1 cellular context compared by ENCODE assay signal in the genomic region with DNA sequence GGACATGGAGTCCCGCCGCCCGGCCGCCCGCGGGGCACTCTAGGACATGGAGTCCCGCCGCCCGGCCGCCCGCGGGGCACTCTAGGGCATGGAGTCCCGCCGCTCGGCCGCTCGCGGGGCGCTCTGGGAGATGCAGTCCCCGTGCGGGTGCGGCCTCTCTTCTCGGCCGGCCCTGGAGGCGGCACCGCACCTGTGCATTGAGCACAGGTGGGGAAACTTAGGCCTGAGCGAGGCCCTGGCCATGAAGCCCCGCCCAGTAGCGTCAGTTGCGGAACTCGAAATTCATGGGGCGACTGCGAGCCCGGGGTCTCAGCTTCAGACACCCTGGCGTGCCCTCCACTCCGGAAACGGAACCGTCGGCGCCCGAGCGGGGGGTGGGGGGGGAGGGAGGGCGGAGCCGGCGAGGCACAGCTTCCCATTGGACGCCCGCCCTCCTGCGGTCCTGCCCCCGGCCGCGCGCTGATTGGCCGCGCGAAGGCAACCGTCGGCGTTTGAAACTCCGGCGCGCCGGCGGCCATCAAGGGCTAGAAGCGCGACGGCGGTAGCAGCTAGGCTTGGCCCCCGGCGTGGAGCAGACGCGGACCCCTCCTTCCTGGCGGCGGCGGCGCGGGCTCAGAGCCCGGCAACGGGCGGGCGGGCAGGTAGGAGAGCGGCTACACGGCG.
TF ChIP-seq lines count a peak whose summit lies in the region.

Gene TACC3 (plus strand): TSS at position 519 of the 663 bp plus-strand sequence. CDS start 1,901 bp downstream, outside the sequence.
Gene TMEM129 (minus strand): TSS at position 321 of the 663 bp plus-strand sequence. CDS start 486 bp downstream, outside the sequence.

TF ChIP-seq in K562, 482 proteins besides CTCF, POLR2A, EP300 and RAD21 (continued from another document and continues in another):
- TF ChIP-seq PRPF4 (IDR thresholded peaks at IDR 0.05; ENCODE audit: insufficient read depth, low read depth, low read length, poor library complexity, severe bottlenecking) = no peak
- no peak for TF ChIP-seq RBM22 (IDR thresholded peaks at IDR 0.05; ENCODE audit: low read depth, low read length, poor library complexity, severe bottlenecking)
- TF ChIP-seq MECOM (CRISPR knock-in tag; IDR thresholded peaks at IDR 0.05) = no peak
- TF ChIP-seq NCOA2 (IDR thresholded peaks at IDR 0.05; ENCODE audit: partially characterized antibody in 2 of 2) = no peak
- TF ChIP-seq TAL1 (IDR thresholded peaks at IDR 0.05) = no peak
- TF ChIP-seq ZNF395 (CRISPR knock-in tag; IDR thresholded peaks at IDR 0.05) = no peak
- TF ChIP-seq, protein P1, sequence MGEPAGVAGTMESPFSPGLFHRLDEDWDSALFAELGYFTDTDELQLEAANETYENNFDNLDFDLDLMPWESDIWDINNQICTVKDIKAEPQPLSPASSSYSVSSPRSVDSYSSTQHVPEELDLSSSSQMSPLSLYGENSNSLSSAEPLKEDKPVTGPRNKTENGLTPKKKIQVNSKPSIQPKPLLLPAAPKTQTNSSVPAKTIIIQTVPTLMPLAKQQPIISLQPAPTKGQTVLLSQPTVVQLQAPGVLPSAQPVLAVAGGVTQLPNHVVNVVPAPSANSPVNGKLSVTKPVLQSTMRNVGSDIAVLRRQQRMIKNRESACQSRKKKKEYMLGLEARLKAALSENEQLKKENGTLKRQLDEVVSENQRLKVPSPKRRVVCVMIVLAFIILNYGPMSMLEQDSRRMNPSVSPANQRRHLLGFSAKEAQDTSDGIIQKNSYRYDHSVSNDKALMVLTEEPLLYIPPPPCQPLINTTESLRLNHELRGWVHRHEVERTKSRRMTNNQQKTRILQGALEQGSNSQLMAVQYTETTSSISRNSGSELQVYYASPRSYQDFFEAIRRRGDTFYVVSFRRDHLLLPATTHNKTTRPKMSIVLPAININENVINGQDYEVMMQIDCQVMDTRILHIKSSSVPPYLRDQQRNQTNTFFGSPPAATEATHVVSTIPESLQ (CRISPR knock-in tag; IDR thresholded peaks at IDR 0.05) = no peak; the same call in 1 of the 2 replicates
- TF ChIP-seq, protein P2, sequence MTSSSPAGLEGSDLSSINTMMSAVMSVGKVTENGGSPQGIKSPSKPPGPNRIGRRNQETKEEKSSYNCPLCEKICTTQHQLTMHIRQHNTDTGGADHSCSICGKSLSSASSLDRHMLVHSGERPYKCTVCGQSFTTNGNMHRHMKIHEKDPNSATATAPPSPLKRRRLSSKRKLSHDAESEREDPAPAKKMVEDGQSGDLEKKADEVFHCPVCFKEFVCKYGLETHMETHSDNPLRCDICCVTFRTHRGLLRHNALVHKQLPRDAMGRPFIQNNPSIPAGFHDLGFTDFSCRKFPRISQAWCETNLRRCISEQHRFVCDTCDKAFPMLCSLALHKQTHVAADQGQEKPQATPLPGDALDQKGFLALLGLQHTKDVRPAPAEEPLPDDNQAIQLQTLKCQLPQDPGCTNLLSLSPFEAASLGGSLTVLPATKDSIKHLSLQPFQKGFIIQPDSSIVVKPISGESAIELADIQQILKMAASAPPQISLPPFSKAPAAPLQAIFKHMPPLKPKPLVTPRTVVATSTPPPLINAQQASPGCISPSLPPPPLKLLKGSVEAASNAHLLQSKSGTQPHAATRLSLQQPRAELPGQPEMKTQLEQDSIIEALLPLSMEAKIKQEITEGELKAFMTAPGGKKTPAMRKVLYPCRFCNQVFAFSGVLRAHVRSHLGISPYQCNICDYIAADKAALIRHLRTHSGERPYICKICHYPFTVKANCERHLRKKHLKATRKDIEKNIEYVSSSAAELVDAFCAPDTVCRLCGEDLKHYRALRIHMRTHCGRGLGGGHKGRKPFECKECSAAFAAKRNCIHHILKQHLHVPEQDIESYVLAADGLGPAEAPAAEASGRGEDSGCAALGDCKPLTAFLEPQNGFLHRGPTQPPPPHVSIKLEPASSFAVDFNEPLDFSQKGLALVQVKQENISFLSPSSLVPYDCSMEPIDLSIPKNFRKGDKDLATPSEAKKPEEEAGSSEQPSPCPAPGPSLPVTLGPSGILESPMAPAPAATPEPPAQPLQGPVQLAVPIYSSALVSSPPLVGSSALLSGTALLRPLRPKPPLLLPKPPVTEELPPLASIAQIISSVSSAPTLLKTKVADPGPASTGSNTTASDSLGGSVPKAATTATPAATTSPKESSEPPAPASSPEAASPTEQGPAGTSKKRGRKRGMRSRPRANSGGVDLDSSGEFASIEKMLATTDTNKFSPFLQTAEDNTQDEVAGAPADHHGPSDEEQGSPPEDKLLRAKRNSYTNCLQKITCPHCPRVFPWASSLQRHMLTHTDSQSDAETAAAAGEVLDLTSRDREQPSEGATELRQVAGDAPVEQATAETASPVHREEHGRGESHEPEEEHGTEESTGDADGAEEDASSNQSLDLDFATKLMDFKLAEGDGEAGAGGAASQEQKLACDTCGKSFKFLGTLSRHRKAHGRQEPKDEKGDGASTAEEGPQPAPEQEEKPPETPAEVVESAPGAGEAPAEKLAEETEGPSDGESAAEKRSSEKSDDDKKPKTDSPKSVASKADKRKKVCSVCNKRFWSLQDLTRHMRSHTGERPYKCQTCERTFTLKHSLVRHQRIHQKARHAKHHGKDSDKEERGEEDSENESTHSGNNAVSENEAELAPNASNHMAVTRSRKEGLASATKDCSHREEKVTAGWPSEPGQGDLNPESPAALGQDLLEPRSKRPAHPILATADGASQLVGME (CRISPR knock-in tag; IDR thresholded peaks at IDR 0.05) = no peak
- no peak for TF ChIP-seq ZNF449 (CRISPR knock-in tag; IDR thresholded peaks at IDR 0.05)
- TF ChIP-seq ZNF324 (CRISPR knock-in tag; IDR thresholded peaks at IDR 0.05) = no peak
- peak; percentile 18 for TF ChIP-seq FOS (IDR thresholded peaks at IDR 0.05; ENCODE audit: extremely low read depth, insufficient read length)
- no peak for TF ChIP-seq CBFA2T3 (IDR thresholded peaks at IDR 0.05)
- TF ChIP-seq NELFE (IDR thresholded peaks at IDR 0.05; ENCODE audit: insufficient read depth, insufficient read length) = no peak
- no peak for TF ChIP-seq XRCC3 (IDR thresholded peaks at IDR 0.05)
- TF ChIP-seq, protein P3, sequence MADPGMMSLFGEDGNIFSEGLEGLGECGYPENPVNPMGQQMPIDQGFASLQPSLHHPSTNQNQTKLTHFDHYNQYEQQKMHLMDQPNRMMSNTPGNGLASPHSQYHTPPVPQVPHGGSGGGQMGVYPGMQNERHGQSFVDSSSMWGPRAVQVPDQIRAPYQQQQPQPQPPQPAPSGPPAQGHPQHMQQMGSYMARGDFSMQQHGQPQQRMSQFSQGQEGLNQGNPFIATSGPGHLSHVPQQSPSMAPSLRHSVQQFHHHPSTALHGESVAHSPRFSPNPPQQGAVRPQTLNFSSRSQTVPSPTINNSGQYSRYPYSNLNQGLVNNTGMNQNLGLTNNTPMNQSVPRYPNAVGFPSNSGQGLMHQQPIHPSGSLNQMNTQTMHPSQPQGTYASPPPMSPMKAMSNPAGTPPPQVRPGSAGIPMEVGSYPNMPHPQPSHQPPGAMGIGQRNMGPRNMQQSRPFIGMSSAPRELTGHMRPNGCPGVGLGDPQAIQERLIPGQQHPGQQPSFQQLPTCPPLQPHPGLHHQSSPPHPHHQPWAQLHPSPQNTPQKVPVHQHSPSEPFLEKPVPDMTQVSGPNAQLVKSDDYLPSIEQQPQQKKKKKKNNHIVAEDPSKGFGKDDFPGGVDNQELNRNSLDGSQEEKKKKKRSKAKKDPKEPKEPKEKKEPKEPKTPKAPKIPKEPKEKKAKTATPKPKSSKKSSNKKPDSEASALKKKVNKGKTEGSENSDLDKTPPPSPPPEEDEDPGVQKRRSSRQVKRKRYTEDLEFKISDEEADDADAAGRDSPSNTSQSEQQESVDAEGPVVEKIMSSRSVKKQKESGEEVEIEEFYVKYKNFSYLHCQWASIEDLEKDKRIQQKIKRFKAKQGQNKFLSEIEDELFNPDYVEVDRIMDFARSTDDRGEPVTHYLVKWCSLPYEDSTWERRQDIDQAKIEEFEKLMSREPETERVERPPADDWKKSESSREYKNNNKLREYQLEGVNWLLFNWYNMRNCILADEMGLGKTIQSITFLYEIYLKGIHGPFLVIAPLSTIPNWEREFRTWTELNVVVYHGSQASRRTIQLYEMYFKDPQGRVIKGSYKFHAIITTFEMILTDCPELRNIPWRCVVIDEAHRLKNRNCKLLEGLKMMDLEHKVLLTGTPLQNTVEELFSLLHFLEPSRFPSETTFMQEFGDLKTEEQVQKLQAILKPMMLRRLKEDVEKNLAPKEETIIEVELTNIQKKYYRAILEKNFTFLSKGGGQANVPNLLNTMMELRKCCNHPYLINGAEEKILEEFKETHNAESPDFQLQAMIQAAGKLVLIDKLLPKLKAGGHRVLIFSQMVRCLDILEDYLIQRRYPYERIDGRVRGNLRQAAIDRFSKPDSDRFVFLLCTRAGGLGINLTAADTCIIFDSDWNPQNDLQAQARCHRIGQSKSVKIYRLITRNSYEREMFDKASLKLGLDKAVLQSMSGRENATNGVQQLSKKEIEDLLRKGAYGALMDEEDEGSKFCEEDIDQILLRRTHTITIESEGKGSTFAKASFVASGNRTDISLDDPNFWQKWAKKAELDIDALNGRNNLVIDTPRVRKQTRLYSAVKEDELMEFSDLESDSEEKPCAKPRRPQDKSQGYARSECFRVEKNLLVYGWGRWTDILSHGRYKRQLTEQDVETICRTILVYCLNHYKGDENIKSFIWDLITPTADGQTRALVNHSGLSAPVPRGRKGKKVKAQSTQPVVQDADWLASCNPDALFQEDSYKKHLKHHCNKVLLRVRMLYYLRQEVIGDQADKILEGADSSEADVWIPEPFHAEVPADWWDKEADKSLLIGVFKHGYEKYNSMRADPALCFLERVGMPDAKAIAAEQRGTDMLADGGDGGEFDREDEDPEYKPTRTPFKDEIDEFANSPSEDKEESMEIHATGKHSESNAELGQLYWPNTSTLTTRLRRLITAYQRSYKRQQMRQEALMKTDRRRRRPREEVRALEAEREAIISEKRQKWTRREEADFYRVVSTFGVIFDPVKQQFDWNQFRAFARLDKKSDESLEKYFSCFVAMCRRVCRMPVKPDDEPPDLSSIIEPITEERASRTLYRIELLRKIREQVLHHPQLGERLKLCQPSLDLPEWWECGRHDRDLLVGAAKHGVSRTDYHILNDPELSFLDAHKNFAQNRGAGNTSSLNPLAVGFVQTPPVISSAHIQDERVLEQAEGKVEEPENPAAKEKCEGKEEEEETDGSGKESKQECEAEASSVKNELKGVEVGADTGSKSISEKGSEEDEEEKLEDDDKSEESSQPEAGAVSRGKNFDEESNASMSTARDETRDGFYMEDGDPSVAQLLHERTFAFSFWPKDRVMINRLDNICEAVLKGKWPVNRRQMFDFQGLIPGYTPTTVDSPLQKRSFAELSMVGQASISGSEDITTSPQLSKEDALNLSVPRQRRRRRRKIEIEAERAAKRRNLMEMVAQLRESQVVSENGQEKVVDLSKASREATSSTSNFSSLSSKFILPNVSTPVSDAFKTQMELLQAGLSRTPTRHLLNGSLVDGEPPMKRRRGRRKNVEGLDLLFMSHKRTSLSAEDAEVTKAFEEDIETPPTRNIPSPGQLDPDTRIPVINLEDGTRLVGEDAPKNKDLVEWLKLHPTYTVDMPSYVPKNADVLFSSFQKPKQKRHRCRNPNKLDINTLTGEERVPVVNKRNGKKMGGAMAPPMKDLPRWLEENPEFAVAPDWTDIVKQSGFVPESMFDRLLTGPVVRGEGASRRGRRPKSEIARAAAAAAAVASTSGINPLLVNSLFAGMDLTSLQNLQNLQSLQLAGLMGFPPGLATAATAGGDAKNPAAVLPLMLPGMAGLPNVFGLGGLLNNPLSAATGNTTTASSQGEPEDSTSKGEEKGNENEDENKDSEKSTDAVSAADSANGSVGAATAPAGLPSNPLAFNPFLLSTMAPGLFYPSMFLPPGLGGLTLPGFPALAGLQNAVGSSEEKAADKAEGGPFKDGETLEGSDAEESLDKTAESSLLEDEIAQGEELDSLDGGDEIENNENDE (IDR thresholded peaks at IDR 0.05; ENCODE audit: low read depth, low read length) = no peak
- no peak for TF ChIP-seq ZFP36 (IDR thresholded peaks at IDR 0.05; ENCODE audit: low read depth, low read length, partially characterized antibody)
- TF ChIP-seq SMARCE1 (IDR thresholded peaks at IDR 0.05) = no peak
- no peak for TF ChIP-seq THRB (CRISPR knock-in tag; conservative IDR thresholded peaks at IDR 0.05)
- no peak for TF ChIP-seq LEF1 (IDR thresholded peaks at IDR 0.05)
- TF ChIP-seq PYGO2 (tag; IDR thresholded peaks at IDR 0.05) = no peak
- TF ChIP-seq PTBP1 (IDR thresholded peaks at IDR 0.05; ENCODE audit: low read depth, low read length) = no peak
- TF ChIP-seq ZC3H8 (IDR thresholded peaks at IDR 0.05) = no peak
- no peak for TF ChIP-seq PREB (CRISPR knock-in tag; IDR thresholded peaks at IDR 0.05)
- TF ChIP-seq POU5F1 (IDR thresholded peaks at IDR 0.05; ENCODE audit: borderline replicate concordance, low read depth, low read length, partially characterized antibody) = no peak
- TF ChIP-seq ZNF589 (CRISPR knock-in tag; IDR thresholded peaks at IDR 0.05; ENCODE audit: low read depth) = no peak
- no peak for TF ChIP-seq TCF7L2 (IDR thresholded peaks at IDR 0.05; ENCODE audit: low read depth, low read length)
- no peak for TF ChIP-seq PHTF2 (CRISPR knock-in tag; IDR thresholded peaks at IDR 0.05)
